Comparison of ENCODE assay signal across 8 cellular contexts in the genomic region with DNA sequence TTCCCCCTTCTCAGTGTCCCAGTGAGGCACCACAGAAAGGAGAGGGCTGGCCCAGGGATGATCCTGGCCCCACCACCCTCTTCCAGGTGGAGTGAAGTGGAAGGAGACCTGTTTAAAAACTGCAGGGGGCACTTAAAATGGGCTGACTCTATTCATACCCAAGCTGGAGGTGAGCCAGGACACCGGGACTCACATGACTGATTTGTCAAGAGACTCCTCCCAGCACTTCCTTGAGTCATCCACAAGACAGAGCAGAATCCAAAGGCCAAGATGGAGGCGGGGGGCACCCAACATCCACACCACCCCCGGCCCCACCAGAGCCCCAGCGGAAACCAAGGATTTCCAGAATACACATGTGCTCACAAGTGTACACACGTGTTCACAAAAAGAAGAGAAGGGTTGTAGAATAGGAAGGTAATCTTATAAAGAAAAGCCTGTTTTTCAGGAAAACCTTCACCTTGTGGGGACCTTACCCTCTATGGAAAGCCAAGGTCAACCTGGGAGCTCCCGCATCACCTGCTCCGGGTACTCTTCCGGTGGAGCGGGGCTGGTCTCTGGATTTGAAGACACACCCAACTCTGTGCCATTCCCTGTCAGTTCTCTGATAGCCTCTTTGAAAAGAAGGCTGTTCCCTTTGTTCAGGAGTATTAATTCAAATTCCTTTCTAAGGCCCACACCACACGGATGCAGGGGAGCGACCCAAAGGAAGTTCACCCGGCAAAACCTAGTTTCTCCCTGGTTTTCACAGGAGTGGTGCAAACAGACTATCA. TPM values are rescaled to one million over a fixed set of nuclear protein-coding genes. Genes with fewer than 3 reads are reported as not detected.
DNase-seq lines count a peak whose midpoint lies in the region; ATAC-seq and TF ChIP-seq lines count a peak whose summit lies in the region.

No MANE protein-coding gene starts in this region.

- POLR2A ChIA-PET in WTC11 (lab: Charles Lee), result interaction anchor here (1.3 to 1.8 kb wide), 2 partner anchors 13 to 14 kb away, joined by 3 to 4 read pairs; no protein-coding TSS in a partner anchor

- H3K4me3 ChIP-seq in tibial artery, result no peak overlapping the region

- peak overlapping the region; percentile 71 to 89 for H3K27ac ChIP-seq in tibial artery

- H3K27me3 ChIP-seq in tibial artery, result no peaks in the 10 kb centered on the region

- peaks cover 7 to 100% (median 89%) of the 10 kb centered on the region in 4 donors for H3K4me1 ChIP-seq in tibial artery

- H3K27ac Mint-ChIP-seq in WTC11 (peak overlapping the region; percentile 99), immature natural killer cell (peak overlapping the region; percentile 95 to 99 (median 96)), glutamatergic neuron (ENCODE audit: unreplicated experiment) (no peak overlapping the region)

- H3K4me3 Mint-ChIP-seq in WTC11, result peak overlapping the region; percentile 59
- H3K4me3 Mint-ChIP-seq in immature natural killer cell, result peak overlapping the region; percentile 81 to 91 (median 84)
- no peak overlapping the region for H3K4me3 Mint-ChIP-seq in glutamatergic neuron (ENCODE audit: unreplicated experiment)

- H3K36me3 Mint-ChIP-seq in WTC11 (peaks cover 26% of the 10 kb centered on the region), immature natural killer cell (peaks cover 0 to 8% (median 0%) of the 10 kb centered on the region in 3 donors), glutamatergic neuron (ENCODE audit: unreplicated experiment) (peaks cover 4% of the 10 kb centered on the region)

- H3K36me3 ChIP-seq in tibial artery, result peaks cover 0 to 9% (median 5%) of the 10 kb centered on the region in 3 donors

- H3K27me3 Mint-ChIP-seq in WTC11 (ENCODE audit: low read depth) (no peaks in the 10 kb centered on the region), immature natural killer cell (ENCODE audit: low read depth in 3 of 3) (peaks cover 0 to 15% (median 8%) of the 10 kb centered on the region in 3 donors), glutamatergic neuron (ENCODE audit: unreplicated experiment) (peaks cover 7% of the 10 kb centered on the region)

- no peak for ATAC-seq in WTC11
- no peak for ATAC-seq in GM21723 (IDR thresholded peaks at IDR 0.05; ENCODE audit: unreplicated experiment)

- H3K9me3 ChIP-seq in tibial artery, result no peaks in the 10 kb centered on the region

- CTCF ChIA-PET in WTC11 (lab: Charles Lee), result interaction anchor here (1.4 to 1.7 kb wide), 3 partner anchors 13 to 157 kb away, joined by 5 to 6 read pairs (median 5); no protein-coding TSS in a partner anchor

- peak; percentile 30 for DNase-seq in NCI-H1436 (lab: John Stamatoyannopoulos, UW)
- no peak for DNase-seq in NCI-H1436 treated with DMSO at 0.1 percent for 48 hours (lab: John Stamatoyannopoulos, UW)
- no peak for DNase-seq in WTC11 (ENCODE audit: low spot score)
- peak in 2 of 3 donors; percentile 24 to 40 for DNase-seq in immature natural killer cell
- peak; percentile 87 to 90 for DNase-seq in tibial artery
- DNase-seq in activated T-cell treated with anti-CD3 and anti-CD28 coated beads for 4 hours, result no peak
- DNase-seq in glutamatergic neuron, result no peak

- TF ChIP-seq CTCF in WTC11 (IDR thresholded peaks at IDR 0.05) (no peak), tibial artery (IDR thresholded peaks at IDR 0.05) (no peak), glutamatergic neuron (IDR thresholded peaks at IDR 0.05; ENCODE audit: partially characterized antibody, unreplicated experiment) (no peak)

- H3K4me1 Mint-ChIP-seq in WTC11, result peaks cover 86% of the 10 kb centered on the region
- H3K4me1 Mint-ChIP-seq in immature natural killer cell, result peaks cover 92 to 94% of the 10 kb centered on the region in 2 donors
- H3K4me1 Mint-ChIP-seq in glutamatergic neuron (ENCODE audit: low read depth, unreplicated experiment), result peaks cover 56% of the 10 kb centered on the region

- intact Hi-C loops in tibial artery (cut with DNase I; ENCODE audit: low total_unique reads), result loop anchor here (10.0 kb wide), 1 partner anchor 145 kb away; no protein-coding TSS in a partner anchor

- no peaks in the 10 kb centered on the region for H3K9me3 Mint-ChIP-seq in WTC11
- no peaks in the 10 kb centered on the region for H3K9me3 Mint-ChIP-seq in immature natural killer cell
- H3K9me3 Mint-ChIP-seq in glutamatergic neuron (ENCODE audit: unreplicated experiment), result peaks cover 4% of the 10 kb centered on the region

TF ChIP-seq in WTC11, 78 proteins besides CTCF, POLR2A, EP300 and RAD21:
- TF ChIP-seq JAZF1 (CRISPR knock-in tag; IDR thresholded peaks at IDR 0.05) (no peak), FOXP1 (CRISPR knock-in tag; IDR thresholded peaks at IDR 0.05; ENCODE audit: borderline replicate concordance) (no peak)
- TF ChIP-seq, protein P1, sequence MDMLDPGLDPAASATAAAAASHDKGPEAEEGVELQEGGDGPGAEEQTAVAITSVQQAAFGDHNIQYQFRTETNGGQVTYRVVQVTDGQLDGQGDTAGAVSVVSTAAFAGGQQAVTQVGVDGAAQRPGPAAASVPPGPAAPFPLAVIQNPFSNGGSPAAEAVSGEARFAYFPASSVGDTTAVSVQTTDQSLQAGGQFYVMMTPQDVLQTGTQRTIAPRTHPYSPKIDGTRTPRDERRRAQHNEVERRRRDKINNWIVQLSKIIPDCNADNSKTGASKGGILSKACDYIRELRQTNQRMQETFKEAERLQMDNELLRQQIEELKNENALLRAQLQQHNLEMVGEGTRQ (CRISPR knock-in tag; IDR thresholded peaks at IDR 0.05), result peak; percentile 45; the same call in 1 of the 2 replicates

RNA-seq across cellular contexts. Expression of gene CTBP2, which starts 10.9 kb away (rescaled TPM):
- total RNA-seq in WTC11 (2021), result 175 to 191 TPM (median 181 TPM) in 3 replicates
- 100 to 1,000 TPM in 2 of 3 donors, 10 to 100 TPM in 1; 89.8 to 154 (median 131) TPM for polyA plus RNA-seq in immature natural killer cell
- total RNA-seq in glutamatergic neuron (ENCODE audit: unreplicated experiment), result 174 TPM

Comparison
In these comparisons a context has a peak if more than half of its experiments do, and no peak if none do; other contexts are left out.
1. DNase-seq: peak in NCI-H1436 (single experiment), immature natural killer cell (2 of 3) and tibial artery (2 of 2); none in NCI-H1436 treated with DMSO at 0.1 percent for 48 hours (single experiment), WTC11 (single experiment), activated T-cell treated with anti-CD3 and anti-CD28 coated beads for 4 hours (single experiment) and glutamatergic neuron (single experiment).